25 cellular contexts compared by ENCODE assay signal in the genomic region with DNA sequence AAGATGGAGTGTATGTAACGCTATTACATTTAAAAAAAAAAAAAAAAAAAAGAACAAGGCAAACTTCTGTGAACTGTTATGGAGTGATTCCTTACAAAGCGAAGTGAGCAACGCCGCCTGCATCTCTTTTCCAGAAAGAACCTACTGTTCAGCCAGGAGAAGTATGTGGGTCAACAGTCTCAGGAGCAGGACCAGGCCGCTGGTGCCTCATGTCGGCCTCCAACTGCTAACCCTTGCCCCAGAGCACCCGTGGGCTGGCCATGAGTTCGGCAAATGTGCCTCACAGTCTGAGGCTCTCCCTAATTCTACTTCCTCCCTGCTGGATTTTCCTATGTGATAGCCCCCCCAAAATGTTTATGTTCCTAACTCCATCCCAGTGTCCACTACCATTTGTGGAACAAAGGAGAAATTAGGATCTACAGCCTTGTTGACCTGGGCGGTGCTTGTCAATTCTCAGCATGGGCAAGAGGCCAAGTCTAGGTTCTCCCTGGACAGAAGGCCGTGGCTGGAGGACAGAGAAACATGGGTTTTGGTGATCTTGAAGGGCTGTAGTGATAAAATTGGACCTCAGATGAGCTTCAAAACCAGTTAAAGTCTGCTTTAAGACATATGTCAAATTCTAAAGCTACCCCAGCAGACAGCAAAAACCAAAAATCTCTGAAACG. TPM values are rescaled to one million over a fixed set of nuclear protein-coding genes. Genes with fewer than 3 reads are reported as not detected.
A peak's percentile ranks its signal among the peaks of the same experiment; 100 is the strongest.
DNase-seq lines count a peak whose midpoint lies in the region; ATAC-seq and TF ChIP-seq lines count a peak whose summit lies in the region.
"Had no signal": no experiment of that assay in that cellular context is flagged by ENCODE, and none has a peak within 500 bp of the region (broad histone marks: within the 10 kb centered on the region; RNA-seq: fewer than 3 reads in every experiment).

No MANE protein-coding gene starts in this region.

- peaks cover 97% of the 10 kb centered on the region for H3K36me3 Mint-ChIP-seq in activated T-cell treated with anti-CD3 and anti-CD28 coated beads, Interleukin-2, amount 50 U/mL, for 24 hours (ENCODE audit: low read depth)
- H3K36me3 Mint-ChIP-seq in neural crest cell (ENCODE audit: low read depth) (peaks cover 14% of the 10 kb centered on the region), type B pancreatic cell (peaks cover 49% of the 10 kb centered on the region)

- TF ChIP-seq POLR2A in heart left ventricle (IDR thresholded peaks at IDR 0.05), result no peak

- H3K4me3 Mint-ChIP-seq in activated T-cell treated with anti-CD3 and anti-CD28 coated beads, Interleukin-2, amount 50 U/mL, for 24 hours, result no peak overlapping the region
- H3K4me3 Mint-ChIP-seq in neural crest cell (no peak overlapping the region), type B pancreatic cell (no peak overlapping the region)
- H3K4me3 Mint-ChIP-seq: activated CD4-positive, alpha-beta T cell treated with anti-CD3 and anti-CD28 coated beads, Interleukin-2, amount 10 ng/mL, durations not matched to agents 24 days and 14 days; CD8-positive, alpha-beta T cell had no signal

- H3K4me3 ChIP-seq in heart left ventricle, result no peak overlapping the region
- H3K4me3 ChIP-seq: dorsolateral prefrontal cortex, lung, Peyer's patch had no signal

- DNase-seq in activated T-cell treated with anti-CD3 and anti-CD28 coated beads, Interleukin-2, amount 50 U/mL, for 24 hours, result no peak
- DNase-seq in activated T-cell treated with anti-CD3 and anti-CD28 coated beads, Interleukin-2, amount 50 U/mL, for 1 hour, result no peak
- DNase-seq in heart left ventricle (no peak), neural crest cell (ENCODE audit: low read depth, low spot score) (no peak), type B pancreatic cell (ENCODE audit: extremely low spot score, unreplicated experiment) (no peak), NCI-H187 treated with DMSO at 0.1 percent for 48 hours (lab: John Stamatoyannopoulos, UW) (no peak), EL (no peak)
- DNase-seq: activated CD4-positive, alpha-beta T cell treated with anti-CD3 and anti-CD28 coated beads, Interleukin-2, amount 10 ng/mL, durations not matched to agents 24 days and 14 days; activated gamma-delta T cell treated with Interleukin-2 at 50 U/mL for 16 hours; AML-193; amniotic stem cell; caudate nucleus; CD8-positive, alpha-beta T cell; DMS53; dorsolateral prefrontal cortex; GF-D8; hippocampal formation; KG1; NCI-H1436 treated with DMSO at 0.1 percent for 48 hours; NCI-H2171; NCI-H524 had no signal

- TF ChIP-seq CTCF in heart left ventricle (IDR thresholded peaks at IDR 0.05) (no peak), neural crest cell (conservative IDR thresholded peaks at IDR 0.05) (no peak), type B pancreatic cell (conservative IDR thresholded peaks at IDR 0.05) (no peak)

- peaks cover 54% of the 10 kb centered on the region for H3K4me1 Mint-ChIP-seq in activated T-cell treated with anti-CD3 and anti-CD28 coated beads, Interleukin-2, amount 50 U/mL, for 24 hours (ENCODE audit: low read depth)
- peaks cover 18% of the 10 kb centered on the region for H3K4me1 Mint-ChIP-seq in neural crest cell
- peaks cover 5% of the 10 kb centered on the region for H3K4me1 Mint-ChIP-seq in type B pancreatic cell (ENCODE audit: unreplicated experiment)

- H3K4me1 ChIP-seq in heart left ventricle, result peaks cover 0 to 63% (median 31%) of the 10 kb centered on the region in 12 donors

- H3K9me3 ChIP-seq in heart left ventricle, result no peaks in the 10 kb centered on the region
- H3K9me3 ChIP-seq: Peyer's patch had no signal

- intact Hi-C loops in heart left ventricle (cut with DNase I), result no loop called here

- H3K27me3 Mint-ChIP-seq in activated T-cell treated with anti-CD3 and anti-CD28 coated beads, Interleukin-2, amount 50 U/mL, for 24 hours, result no peaks in the 10 kb centered on the region
- no peaks in the 10 kb centered on the region for H3K27me3 Mint-ChIP-seq in neural crest cell (ENCODE audit: low read depth)
- no peaks in the 10 kb centered on the region for H3K27me3 Mint-ChIP-seq in type B pancreatic cell
- H3K27me3 Mint-ChIP-seq: activated CD4-positive, alpha-beta T cell treated with anti-CD3 and anti-CD28 coated beads, Interleukin-2, amount 10 ng/mL, durations not matched to agents 24 days and 14 days had no signal

- ATAC-seq in heart left ventricle (peak in 3 of 4 donors; percentile 27 to 28 (median 27)), GM21717 (IDR thresholded peaks at IDR 0.05; ENCODE audit: unreplicated experiment) (no peak)
- ATAC-seq: CD8-positive, alpha-beta T cell had no signal

- H3K9me3 Mint-ChIP-seq in activated T-cell treated with anti-CD3 and anti-CD28 coated beads, Interleukin-2, amount 50 U/mL, for 24 hours, result no peaks in the 10 kb centered on the region
- no peaks in the 10 kb centered on the region for H3K9me3 Mint-ChIP-seq in neural crest cell
- no peaks in the 10 kb centered on the region for H3K9me3 Mint-ChIP-seq in type B pancreatic cell
- H3K9me3 Mint-ChIP-seq: activated CD4-positive, alpha-beta T cell treated with anti-CD3 and anti-CD28 coated beads, Interleukin-2, amount 10 ng/mL, durations not matched to agents 24 days and 14 days; CD8-positive, alpha-beta T cell had no signal

- peak overlapping the region; percentile 64 for H3K27ac Mint-ChIP-seq in activated T-cell treated with anti-CD3 and anti-CD28 coated beads, Interleukin-2, amount 50 U/mL, for 24 hours
- H3K27ac Mint-ChIP-seq in neural crest cell (ENCODE audit: unreplicated experiment) (peak overlapping the region; percentile 30), type B pancreatic cell (peak overlapping the region; percentile 6)
- H3K27ac Mint-ChIP-seq: activated CD4-positive, alpha-beta T cell treated with anti-CD3 and anti-CD28 coated beads, Interleukin-2, amount 10 ng/mL, durations not matched to agents 24 days and 14 days; CD8-positive, alpha-beta T cell had no signal

- H3K27ac ChIP-seq in heart left ventricle, result no peak overlapping the region
- H3K27ac ChIP-seq: epithelial cell of prostate, Peyer's patch had no signal

- WGBS in heart left ventricle, 4 donors, result 66 to 81% (median 76%) methylated on average over 11 of the region's 11 CpGs

- no peaks in the 10 kb centered on the region for H3K27me3 ChIP-seq in heart left ventricle
- H3K27me3 ChIP-seq: dorsolateral prefrontal cortex, Peyer's patch had no signal

- peaks cover 4 to 98% (median 87%) of the 10 kb centered on the region in 9 donors for H3K36me3 ChIP-seq in heart left ventricle

RNA-seq across cellular contexts. Expression of a gene that starts 15.9 kb away (rescaled TPM):
- total RNA-seq in heart left ventricle (100 to 1,000 TPM in 2 of 9 donors, 10 to 100 TPM in 7; 72.7 to 174 (median 86.9) TPM), neural crest cell (154 and 159 TPM in 2 replicates), type B pancreatic cell (ENCODE audit: low replicate concordance) (97.2 and 104 TPM in 2 replicates)
- polyA plus RNA-seq in heart left ventricle, result 10 to 100 TPM; 23.0 to 92.5 TPM

RNA-seq across cellular contexts. Expression of a gene that starts 27.8 kb away (rescaled TPM):
- total RNA-seq in heart left ventricle (10 to 100 TPM; 29.8 to 59.7 (median 42.2) TPM), neural crest cell (44.6 and 44.9 TPM in 2 replicates), type B pancreatic cell (ENCODE audit: low replicate concordance) (43.4 and 49.2 TPM in 2 replicates)
- polyA plus RNA-seq in heart left ventricle, result 10 to 100 TPM in 1 of 2 donors, 1 to 10 TPM in 1; 7.7 to 71.8 TPM

Comparison
In these comparisons a context has a peak if more than half of its experiments do, and no peak if none do; other contexts are left out.
1. H3K27ac Mint-ChIP-seq: peak in every context shown above with its lines; median percentile 64 in activated T-cell treated with anti-CD3 and anti-CD28 coated beads, Interleukin-2, amount 50 U/mL, for 24 hours; 30 in neural crest cell; 6 in type B pancreatic cell.